ENCODE assay signal across 21 cellular contexts in the genomic region with DNA sequence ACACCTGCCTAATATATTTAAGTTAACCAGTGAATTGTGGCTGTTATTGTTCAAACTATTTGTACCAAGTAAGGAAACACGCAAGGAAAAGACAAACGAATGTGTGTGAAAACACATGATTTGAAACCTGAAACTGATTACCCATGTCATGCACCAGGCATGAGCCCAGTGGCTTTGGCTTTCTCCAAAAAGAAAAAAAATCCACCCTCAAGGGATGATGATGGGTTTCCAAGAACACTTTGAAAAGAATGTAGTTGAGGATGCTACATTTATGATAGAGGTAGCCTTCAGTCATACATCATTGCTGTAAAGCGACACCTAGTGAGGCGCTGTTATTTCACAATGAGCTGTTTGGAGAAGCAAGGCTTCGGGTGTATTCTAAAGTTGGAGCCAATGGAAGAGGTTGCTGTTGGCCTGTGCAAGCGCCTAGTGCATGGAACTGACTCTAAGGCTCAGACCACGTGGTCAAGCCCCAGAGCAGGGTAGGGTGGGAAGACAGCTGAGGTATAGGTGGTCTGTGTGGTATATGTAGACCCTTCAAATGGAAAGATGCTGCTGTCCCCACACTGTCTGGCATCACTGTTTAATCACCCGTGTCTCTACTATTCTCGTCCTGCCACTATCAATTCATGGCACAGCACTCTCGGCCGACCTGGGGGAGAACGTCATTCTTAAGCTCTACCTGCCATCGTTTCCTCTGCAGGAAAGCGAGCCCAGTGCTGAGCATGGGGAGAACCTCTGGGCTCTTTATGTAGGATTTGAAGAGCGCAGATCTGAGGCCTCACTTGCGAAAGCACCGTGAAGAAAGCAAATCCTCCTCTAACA.
DNase-seq lines count a peak whose midpoint lies in the region; ATAC-seq and TF ChIP-seq lines count a peak whose summit lies in the region.
"Had no signal": no experiment of that assay in that cellular context is flagged by ENCODE, and none has a peak within 500 bp of the region (broad histone marks: within the 10 kb centered on the region; RNA-seq: fewer than 3 reads in every experiment).

No MANE protein-coding gene starts in this region.

- ATAC-seq in stimulated activated effector memory CD8-positive, alpha-beta T cell treated with anti-CD3 and anti-CD28 coated beads, Interleukin-12 subunit alpha, Interleukin-12 subunit beta, amount 100 ng/mL, for 72 hours, result no peak
- ATAC-seq in GM18907 (IDR thresholded peaks at IDR 0.05; ENCODE audit: unreplicated experiment), result no peak
- ATAC-seq: activated CD4-positive, CD25-positive, alpha-beta regulatory T cell treated with anti-CD3 and anti-CD28 coated beads, Interleukin-2, amount 50 U/mL, for 24 hours; activated naive CD4-positive, alpha-beta T cell treated with anti-CD3 and anti-CD28 coated beads, Interleukin-2, amount 50 U/mL, for 72 hours; pancreas had no signal

- H2AFZ ChIP-seq in GM23248 (no peak overlapping the region), Karpas-422 (ENCODE audit: low read length) (no peak overlapping the region)

- H3K27me3 Mint-ChIP-seq in activated naive CD8-positive, alpha-beta T cell treated with anti-CD3 and anti-CD28 coated beads for 36 hours, result no peaks in the 10 kb centered on the region
- H3K27me3 Mint-ChIP-seq: activated T-cell treated with anti-CD3 and anti-CD28 coated beads, Interleukin-2, amount 50 U/mL, for 24 hours had no signal

- WGBS in GM23248 (ENCODE audit: low coverage in 1 of 2, low lambda C conversion rate in 2 of 2, missing lambda C conversion rate in 2 of 2), 2 experiments, result 78 to 79% methylated on average over 17 of the region's 17 CpGs

- TF ChIP-seq CTCF in fibroblast of the aortic adventitia (IDR thresholded peaks at IDR 0.05; ENCODE audit: insufficient read depth, low read length), result no peak

- H3K9ac ChIP-seq in GM23248 (0 out of 2 replicates have a peak overlapping the region, but pooled peaks have one; percentile 81), Karpas-422 (ENCODE audit: low read length) (no peak overlapping the region)

- no peaks in the 10 kb centered on the region for H3K36me3 ChIP-seq in GM23248 (ENCODE audit: low read depth)
- no peaks in the 10 kb centered on the region for H3K36me3 ChIP-seq in Karpas-422 (ENCODE audit: insufficient read depth, low read length)
- H3K36me3 ChIP-seq: pancreas, sigmoid colon, tibial nerve had no signal

- no peaks in the 10 kb centered on the region for H3K27me3 ChIP-seq in GM23248 (replicated peaks; ENCODE audit: insufficient read depth)
- H3K27me3 ChIP-seq in Karpas-422 (ENCODE audit: low read length), result no peaks in the 10 kb centered on the region
- H3K27me3 ChIP-seq: pancreas, sigmoid colon, tibial nerve had no signal

- H3K4me3 ChIP-seq in GM23248 (no peak overlapping the region), fibroblast of the aortic adventitia (ENCODE audit: low read depth, low read length) (no peak overlapping the region), Karpas-422 (ENCODE audit: low read length) (no peak overlapping the region)
- H3K4me3 ChIP-seq: coronary artery, pancreas, sigmoid colon, tibial nerve had no signal

- no peaks in the 10 kb centered on the region for H3K79me2 ChIP-seq in GM23248 (ENCODE audit: insufficient read depth)
- no peaks in the 10 kb centered on the region for H3K79me2 ChIP-seq in Karpas-422 (ENCODE audit: low read length)

- H3K4me2 ChIP-seq in GM23248 (ENCODE audit: unreplicated experiment) (peak overlapping the region; percentile 76), Karpas-422 (ENCODE audit: low read depth, low read length, poor library complexity, severe bottlenecking) (no peak overlapping the region)

- H3K9me3 Mint-ChIP-seq in activated naive CD8-positive, alpha-beta T cell treated with anti-CD3 and anti-CD28 coated beads for 36 hours, result no peaks in the 10 kb centered on the region
- no peaks in the 10 kb centered on the region for H3K9me3 Mint-ChIP-seq in stimulated activated effector memory CD8-positive, alpha-beta T cell treated with anti-CD3 and anti-CD28 coated beads, Interleukin-12 subunit alpha, Interleukin-12 subunit beta, amount 100 ng/mL, for 72 hours
- H3K9me3 Mint-ChIP-seq: activated T-cell treated with anti-CD3 and anti-CD28 coated beads, Interleukin-2, amount 50 U/mL, for 24 hours had no signal

- H3K9me3 ChIP-seq in GM23248 (ENCODE audit: low read depth) (no peaks in the 10 kb centered on the region), Karpas-422 (ENCODE audit: low read length) (no peaks in the 10 kb centered on the region)
- H3K9me3 ChIP-seq: pancreas, sigmoid colon, tibial nerve had no signal

- peaks cover 32% of the 10 kb centered on the region for H3K4me1 Mint-ChIP-seq in activated naive CD8-positive, alpha-beta T cell treated with anti-CD3 and anti-CD28 coated beads for 36 hours
- H3K4me1 Mint-ChIP-seq in stimulated activated effector memory CD8-positive, alpha-beta T cell treated with anti-CD3 and anti-CD28 coated beads, Interleukin-12 subunit alpha, Interleukin-12 subunit beta, amount 100 ng/mL, for 72 hours, result peaks cover 20% of the 10 kb centered on the region

- H3K9me2 ChIP-seq in GM23248 (ENCODE audit: insufficient read depth) (no peaks in the 10 kb centered on the region), Karpas-422 (replicated peaks; ENCODE audit: insufficient read depth, low read length) (no peaks in the 10 kb centered on the region)

- H3K27ac ChIP-seq in GM23248, result peak overlapping the region; percentile 100
- H3K27ac ChIP-seq in Karpas-422 (ENCODE audit: low read length), result no peak overlapping the region
- H3K27ac ChIP-seq: coronary artery, pancreas, sigmoid colon had no signal

- no peak overlapping the region for H3K4me3 Mint-ChIP-seq in activated naive CD8-positive, alpha-beta T cell treated with anti-CD3 and anti-CD28 coated beads for 36 hours
- H3K4me3 Mint-ChIP-seq in stimulated activated effector memory CD8-positive, alpha-beta T cell treated with anti-CD3 and anti-CD28 coated beads, Interleukin-12 subunit alpha, Interleukin-12 subunit beta, amount 100 ng/mL, for 72 hours, result no peak overlapping the region
- H3K4me3 Mint-ChIP-seq: activated T-cell treated with anti-CD3 and anti-CD28 coated beads, Interleukin-2, amount 50 U/mL, for 24 hours had no signal

- H4K20me1 ChIP-seq in GM23248 (ENCODE audit: insufficient read depth), result no peaks in the 10 kb centered on the region
- no peaks in the 10 kb centered on the region for H4K20me1 ChIP-seq in Karpas-422 (ENCODE audit: insufficient read depth, low read depth, low read length)

- peaks cover 48% of the 10 kb centered on the region for H3K4me1 ChIP-seq in GM23248 (ENCODE audit: insufficient read depth)
- peaks cover 3% of the 10 kb centered on the region for H3K4me1 ChIP-seq in Karpas-422 (ENCODE audit: low read length)
- H3K4me1 ChIP-seq: pancreas, sigmoid colon had no signal

- H3K36me3 Mint-ChIP-seq in activated naive CD8-positive, alpha-beta T cell treated with anti-CD3 and anti-CD28 coated beads for 36 hours, result no peaks in the 10 kb centered on the region
- H3K36me3 Mint-ChIP-seq in stimulated activated effector memory CD8-positive, alpha-beta T cell treated with anti-CD3 and anti-CD28 coated beads, Interleukin-12 subunit alpha, Interleukin-12 subunit beta, amount 100 ng/mL, for 72 hours, result no peaks in the 10 kb centered on the region
- H3K36me3 Mint-ChIP-seq: activated naive CD4-positive, alpha-beta T cell treated with anti-CD3 and anti-CD28 coated beads, Interleukin-2, amount 50 U/mL, for 72 hours had no signal

- in situ Hi-C loops in GM23248 (cut with MboI), result no loop called here

- peak overlapping the region; percentile 44 for H3K27ac Mint-ChIP-seq in activated naive CD8-positive, alpha-beta T cell treated with anti-CD3 and anti-CD28 coated beads for 36 hours
- H3K27ac Mint-ChIP-seq in stimulated activated effector memory CD8-positive, alpha-beta T cell treated with anti-CD3 and anti-CD28 coated beads, Interleukin-12 subunit alpha, Interleukin-12 subunit beta, amount 100 ng/mL, for 72 hours, result peak overlapping the region; percentile 58
- H3K27ac Mint-ChIP-seq: activated naive CD4-positive, alpha-beta T cell treated with anti-CD3 and anti-CD28 coated beads, Interleukin-2, amount 50 U/mL, for 72 hours; activated T-cell treated with anti-CD3 and anti-CD28 coated beads, Interleukin-2, amount 50 U/mL, for 24 hours had no signal

- peak; percentile 40 for DNase-seq in GM23248
- DNase-seq in activated naive CD8-positive, alpha-beta T cell treated with anti-CD3 and anti-CD28 coated beads for 36 hours, result no peak
- DNase-seq in fibroblast of the aortic adventitia (ENCODE audit: low read depth), result peak; percentile 23
- no peak for DNase-seq in stimulated activated effector memory CD8-positive, alpha-beta T cell treated with anti-CD3 and anti-CD28 coated beads, Interleukin-12 subunit alpha, Interleukin-12 subunit beta, amount 100 ng/mL, for 72 hours (ENCODE audit: low spot score in 2 of 2)
- no peak for DNase-seq in Karpas-422
- DNase-seq in SW 1271 (lab: John Stamatoyannopoulos, UW), result no peak
- DNase-seq: activated T-cell treated with anti-CD3 and anti-CD28 coated beads, Interleukin-2, amount 50 U/mL, for 24 hours; foreskin melanocyte; NCI-H1436; NCI-H2171; NCI-H526 treated with DMSO at 0.1 percent for 48 hours; pancreas; RPMI8226; sigmoid colon; stimulated activated CD4-positive, alpha-beta T cell treated with anti-CD3 and anti-CD28 coated beads, Interleukin-1b, Interleukin-23, amount 100 ng/mL, for 48 hours; stimulated activated naive CD4-positive, alpha-beta T cell had no signal

- peaks cover 39% of the 10 kb centered on the region for H3F3A ChIP-seq in GM23248 (ENCODE audit: insufficient read depth)

Comparison
In these comparisons a context has a peak if more than half of its experiments do, and no peak if none do; other contexts are left out.
1. DNase-seq: peak in GM23248 (single experiment) and fibroblast of the aortic adventitia (single experiment); none in activated naive CD8-positive, alpha-beta T cell treated with anti-CD3 and anti-CD28 coated beads for 36 hours (single experiment), stimulated activated effector memory CD8-positive, alpha-beta T cell treated with anti-CD3 and anti-CD28 coated beads, Interleukin-12 subunit alpha, Interleukin-12 subunit beta, amount 100 ng/mL, for 72 hours (0 of 2), Karpas-422 (single experiment) and SW 1271 (0 of 2).